In the genomic region with DNA sequence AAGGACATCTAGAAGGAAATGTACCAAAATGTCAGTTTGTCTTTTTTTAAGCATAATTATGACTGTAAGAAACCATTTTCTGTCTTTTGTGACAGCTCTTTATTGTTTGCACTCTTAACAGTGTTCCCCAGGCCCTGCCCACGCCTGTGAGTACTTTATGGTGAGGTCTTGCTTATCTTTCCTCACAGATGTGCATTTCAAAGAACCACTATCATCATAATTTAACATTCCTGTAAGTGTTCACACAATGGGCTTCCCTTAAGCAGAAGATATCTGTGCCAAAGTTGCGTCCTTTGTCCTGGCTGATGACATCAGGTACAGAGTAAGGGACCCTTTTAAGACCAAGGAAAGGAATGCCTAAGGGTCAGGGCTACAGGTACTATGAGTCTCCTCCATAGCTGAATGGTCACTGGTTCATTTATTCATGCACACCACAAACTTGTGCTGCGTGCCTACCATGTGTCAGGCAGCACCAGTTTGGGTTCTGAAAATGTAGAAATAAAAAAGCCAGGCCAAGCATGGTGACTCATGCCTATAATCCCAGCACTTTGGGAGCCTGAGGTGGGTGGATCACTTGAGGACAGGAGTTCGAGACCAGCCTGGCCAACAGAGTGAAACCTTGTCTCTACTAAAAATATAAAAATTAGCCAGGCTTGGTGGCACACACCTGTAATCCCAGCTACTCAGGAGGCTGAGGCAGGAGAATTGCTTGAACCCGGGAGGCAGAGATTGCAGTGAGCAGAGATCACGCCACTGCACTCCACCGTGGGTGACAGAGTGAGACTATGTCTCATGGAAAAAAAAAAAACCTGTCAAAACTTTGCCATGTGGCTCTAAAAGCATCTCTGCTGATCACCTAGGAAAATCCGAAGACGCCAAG, we compare ENCODE assay signal across 1 cellular context.
A peak's percentile ranks its signal among the peaks of the same experiment; 100 is the strongest.
TF ChIP-seq lines count a peak whose summit lies in the region.

No MANE protein-coding gene starts in this region.

TF ChIP-seq in K562, 482 proteins besides CTCF, POLR2A, EP300 and RAD21 (continued from another document and continues in another):
- TF ChIP-seq, protein P1, sequence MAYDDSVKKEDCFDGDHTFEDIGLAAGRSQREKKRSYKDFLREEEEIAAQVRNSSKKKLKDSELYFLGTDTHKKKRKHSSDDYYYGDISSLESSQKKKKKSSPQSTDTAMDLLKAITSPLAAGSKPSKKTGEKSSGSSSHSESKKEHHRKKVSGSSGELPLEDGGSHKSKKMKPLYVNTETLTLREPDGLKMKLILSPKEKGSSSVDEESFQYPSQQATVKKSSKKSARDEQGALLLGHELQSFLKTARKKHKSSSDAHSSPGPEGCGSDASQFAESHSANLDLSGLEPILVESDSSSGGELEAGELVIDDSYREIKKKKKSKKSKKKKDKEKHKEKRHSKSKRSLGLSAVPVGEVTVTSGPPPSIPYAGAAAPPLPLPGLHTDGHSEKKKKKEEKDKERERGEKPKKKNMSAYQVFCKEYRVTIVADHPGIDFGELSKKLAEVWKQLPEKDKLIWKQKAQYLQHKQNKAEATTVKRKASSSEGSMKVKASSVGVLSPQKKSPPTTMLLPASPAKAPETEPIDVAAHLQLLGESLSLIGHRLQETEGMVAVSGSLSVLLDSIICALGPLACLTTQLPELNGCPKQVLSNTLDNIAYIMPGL (CRISPR knock-in tag; IDR thresholded peaks at IDR 0.05) = no peak
- TF ChIP-seq ZFX (CRISPR knock-in tag; IDR thresholded peaks at IDR 0.05) (no peak), PHB2 (IDR thresholded peaks at IDR 0.05; ENCODE audit: low read depth) (peak; percentile 73; the same call in 1 of the 2 replicates), FOXA3 (CRISPR knock-in tag; conservative IDR thresholded peaks at IDR 0.05 in 1 of 2, IDR thresholded peaks at IDR 0.05 in 1 of 2) (peak in 1 of 2 experiments; percentile 40; a peak in 2 of 4 replicates), ZNF41 (CRISPR knock-in tag; conservative IDR thresholded peaks at IDR 0.05) (no peak), ZNF444 (CRISPR knock-in tag; IDR thresholded peaks at IDR 0.05) (no peak), PRMT5 (CRISPR knock-in tag; IDR thresholded peaks at IDR 0.05) (no peak), FOXJ2 (tag; IDR thresholded peaks at IDR 0.05) (no peak), ZNF282 (CRISPR knock-in tag; IDR thresholded peaks at IDR 0.05) (no peak), CCAR2 (IDR thresholded peaks at IDR 0.05; ENCODE audit: low read depth, low read length) (no peak), ESRRB (CRISPR knock-in tag; IDR thresholded peaks at IDR 0.05; ENCODE audit: borderline replicate concordance) (no peak), L3MBTL2 (IDR thresholded peaks at IDR 0.05) (peak; percentile 71), LEF1 (IDR thresholded peaks at IDR 0.05) (peak; percentile 100), ZNF778 (CRISPR knock-in tag; IDR thresholded peaks at IDR 0.05) (no peak), ZNF263 (CRISPR knock-in tag; IDR thresholded peaks at IDR 0.05; ENCODE audit: borderline replicate concordance) (no peak), ARHGAP35 (IDR thresholded peaks at IDR 0.05; ENCODE audit: partially characterized antibody) (no peak), CREB1 (IDR thresholded peaks at IDR 0.05) (peak; percentile 80), CREB1 (CRISPR knock-in tag; IDR thresholded peaks at IDR 0.05) (no peak), SP2 (IDR thresholded peaks at IDR 0.05; ENCODE audit: extremely low read depth, low read depth, low read length, poor library complexity, severe bottlenecking) (no peak), ARID2 (IDR thresholded peaks at IDR 0.05) (no peak), U2AF2 (optimal IDR thresholded peaks at IDR 0.05; ENCODE audit: low read depth, low read length) (no peak), ZZZ3 (IDR thresholded peaks at IDR 0.05) (no peak), KAT2B (IDR thresholded peaks at IDR 0.05; ENCODE audit: low read depth, low read length) (no peak), CCNT2 (IDR thresholded peaks at IDR 0.05; ENCODE audit: borderline replicate concordance, extremely low read depth, insufficient read length, low read depth, low read length) (peak; percentile 98), ZFP36 (IDR thresholded peaks at IDR 0.05; ENCODE audit: low read depth, low read length, partially characterized antibody) (no peak), MECOM (CRISPR knock-in tag; IDR thresholded peaks at IDR 0.05) (peak; percentile 86), MTF1 (CRISPR knock-in tag; IDR thresholded peaks at IDR 0.05; ENCODE audit: borderline replicate concordance) (no peak), ZNF644 (tag; IDR thresholded peaks at IDR 0.05; ENCODE audit: low read depth) (peak; percentile 84), KDM5B (IDR thresholded peaks at IDR 0.05; ENCODE audit: insufficient replicate concordance, low read depth, low read length) (no peak), TEAD1 (CRISPR knock-in tag; IDR thresholded peaks at IDR 0.05) (peak; percentile 97), GABPA (tag; conservative IDR thresholded peaks at IDR 0.05; ENCODE audit: low read depth) (peak; percentile 37), ZNF561 (CRISPR knock-in tag; conservative IDR thresholded peaks at IDR 0.05) (no peak)
- TF ChIP-seq, protein P2, sequence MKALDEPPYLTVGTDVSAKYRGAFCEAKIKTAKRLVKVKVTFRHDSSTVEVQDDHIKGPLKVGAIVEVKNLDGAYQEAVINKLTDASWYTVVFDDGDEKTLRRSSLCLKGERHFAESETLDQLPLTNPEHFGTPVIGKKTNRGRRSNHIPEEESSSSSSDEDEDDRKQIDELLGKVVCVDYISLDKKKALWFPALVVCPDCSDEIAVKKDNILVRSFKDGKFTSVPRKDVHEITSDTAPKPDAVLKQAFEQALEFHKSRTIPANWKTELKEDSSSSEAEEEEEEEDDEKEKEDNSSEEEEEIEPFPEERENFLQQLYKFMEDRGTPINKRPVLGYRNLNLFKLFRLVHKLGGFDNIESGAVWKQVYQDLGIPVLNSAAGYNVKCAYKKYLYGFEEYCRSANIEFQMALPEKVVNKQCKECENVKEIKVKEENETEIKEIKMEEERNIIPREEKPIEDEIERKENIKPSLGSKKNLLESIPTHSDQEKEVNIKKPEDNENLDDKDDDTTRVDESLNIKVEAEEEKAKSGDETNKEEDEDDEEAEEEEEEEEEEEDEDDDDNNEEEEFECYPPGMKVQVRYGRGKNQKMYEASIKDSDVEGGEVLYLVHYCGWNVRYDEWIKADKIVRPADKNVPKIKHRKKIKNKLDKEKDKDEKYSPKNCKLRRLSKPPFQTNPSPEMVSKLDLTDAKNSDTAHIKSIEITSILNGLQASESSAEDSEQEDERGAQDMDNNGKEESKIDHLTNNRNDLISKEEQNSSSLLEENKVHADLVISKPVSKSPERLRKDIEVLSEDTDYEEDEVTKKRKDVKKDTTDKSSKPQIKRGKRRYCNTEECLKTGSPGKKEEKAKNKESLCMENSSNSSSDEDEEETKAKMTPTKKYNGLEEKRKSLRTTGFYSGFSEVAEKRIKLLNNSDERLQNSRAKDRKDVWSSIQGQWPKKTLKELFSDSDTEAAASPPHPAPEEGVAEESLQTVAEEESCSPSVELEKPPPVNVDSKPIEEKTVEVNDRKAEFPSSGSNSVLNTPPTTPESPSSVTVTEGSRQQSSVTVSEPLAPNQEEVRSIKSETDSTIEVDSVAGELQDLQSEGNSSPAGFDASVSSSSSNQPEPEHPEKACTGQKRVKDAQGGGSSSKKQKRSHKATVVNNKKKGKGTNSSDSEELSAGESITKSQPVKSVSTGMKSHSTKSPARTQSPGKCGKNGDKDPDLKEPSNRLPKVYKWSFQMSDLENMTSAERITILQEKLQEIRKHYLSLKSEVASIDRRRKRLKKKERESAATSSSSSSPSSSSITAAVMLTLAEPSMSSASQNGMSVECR (CRISPR knock-in tag; IDR thresholded peaks at IDR 0.05) = no peak
- TF ChIP-seq, protein P3, sequence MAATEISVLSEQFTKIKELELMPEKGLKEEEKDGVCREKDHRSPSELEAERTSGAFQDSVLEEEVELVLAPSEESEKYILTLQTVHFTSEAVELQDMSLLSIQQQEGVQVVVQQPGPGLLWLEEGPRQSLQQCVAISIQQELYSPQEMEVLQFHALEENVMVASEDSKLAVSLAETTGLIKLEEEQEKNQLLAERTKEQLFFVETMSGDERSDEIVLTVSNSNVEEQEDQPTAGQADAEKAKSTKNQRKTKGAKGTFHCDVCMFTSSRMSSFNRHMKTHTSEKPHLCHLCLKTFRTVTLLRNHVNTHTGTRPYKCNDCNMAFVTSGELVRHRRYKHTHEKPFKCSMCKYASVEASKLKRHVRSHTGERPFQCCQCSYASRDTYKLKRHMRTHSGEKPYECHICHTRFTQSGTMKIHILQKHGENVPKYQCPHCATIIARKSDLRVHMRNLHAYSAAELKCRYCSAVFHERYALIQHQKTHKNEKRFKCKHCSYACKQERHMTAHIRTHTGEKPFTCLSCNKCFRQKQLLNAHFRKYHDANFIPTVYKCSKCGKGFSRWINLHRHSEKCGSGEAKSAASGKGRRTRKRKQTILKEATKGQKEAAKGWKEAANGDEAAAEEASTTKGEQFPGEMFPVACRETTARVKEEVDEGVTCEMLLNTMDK (IDR thresholded peaks at IDR 0.05; ENCODE audit: borderline replicate concordance, insufficient read depth, low read depth, low read length, poor library complexity, severe bottlenecking) = no peak
- TF ChIP-seq, protein P4, sequence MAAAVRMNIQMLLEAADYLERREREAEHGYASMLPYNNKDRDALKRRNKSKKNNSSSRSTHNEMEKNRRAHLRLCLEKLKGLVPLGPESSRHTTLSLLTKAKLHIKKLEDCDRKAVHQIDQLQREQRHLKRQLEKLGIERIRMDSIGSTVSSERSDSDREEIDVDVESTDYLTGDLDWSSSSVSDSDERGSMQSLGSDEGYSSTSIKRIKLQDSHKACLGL (CRISPR knock-in tag; IDR thresholded peaks at IDR 0.05; ENCODE audit: borderline replicate concordance, poor library complexity, severe bottlenecking) = no peak
- TF ChIP-seq, protein P5, sequence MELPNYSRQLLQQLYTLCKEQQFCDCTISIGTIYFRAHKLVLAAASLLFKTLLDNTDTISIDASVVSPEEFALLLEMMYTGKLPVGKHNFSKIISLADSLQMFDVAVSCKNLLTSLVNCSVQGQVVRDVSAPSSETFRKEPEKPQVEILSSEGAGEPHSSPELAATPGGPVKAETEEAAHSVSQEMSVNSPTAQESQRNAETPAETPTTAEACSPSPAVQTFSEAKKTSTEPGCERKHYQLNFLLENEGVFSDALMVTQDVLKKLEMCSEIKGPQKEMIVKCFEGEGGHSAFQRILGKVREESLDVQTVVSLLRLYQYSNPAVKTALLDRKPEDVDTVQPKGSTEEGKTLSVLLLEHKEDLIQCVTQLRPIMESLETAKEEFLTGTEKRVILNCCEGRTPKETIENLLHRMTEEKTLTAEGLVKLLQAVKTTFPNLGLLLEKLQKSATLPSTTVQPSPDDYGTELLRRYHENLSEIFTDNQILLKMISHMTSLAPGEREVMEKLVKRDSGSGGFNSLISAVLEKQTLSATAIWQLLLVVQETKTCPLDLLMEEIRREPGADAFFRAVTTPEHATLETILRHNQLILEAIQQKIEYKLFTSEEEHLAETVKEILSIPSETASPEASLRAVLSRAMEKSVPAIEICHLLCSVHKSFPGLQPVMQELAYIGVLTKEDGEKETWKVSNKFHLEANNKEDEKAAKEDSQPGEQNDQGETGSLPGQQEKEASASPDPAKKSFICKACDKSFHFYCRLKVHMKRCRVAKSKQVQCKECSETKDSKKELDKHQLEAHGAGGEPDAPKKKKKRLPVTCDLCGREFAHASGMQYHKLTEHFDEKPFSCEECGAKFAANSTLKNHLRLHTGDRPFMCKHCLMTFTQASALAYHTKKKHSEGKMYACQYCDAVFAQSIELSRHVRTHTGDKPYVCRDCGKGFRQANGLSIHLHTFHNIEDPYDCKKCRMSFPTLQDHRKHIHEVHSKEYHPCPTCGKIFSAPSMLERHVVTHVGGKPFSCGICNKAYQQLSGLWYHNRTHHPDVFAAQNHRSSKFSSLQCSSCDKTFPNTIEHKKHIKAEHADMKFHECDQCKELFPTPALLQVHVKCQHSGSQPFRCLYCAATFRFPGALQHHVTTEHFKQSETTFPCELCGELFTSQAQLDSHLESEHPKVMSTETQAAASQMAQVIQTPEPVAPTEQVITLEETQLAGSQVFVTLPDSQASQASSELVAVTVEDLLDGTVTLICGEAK (IDR thresholded peaks at IDR 0.05) = peak; percentile 47; the same call in 1 of the 2 replicates
- TF ChIP-seq, protein P5 (CRISPR knock-in tag; IDR thresholded peaks at IDR 0.05) = no peak
- TF ChIP-seq, protein P6, sequence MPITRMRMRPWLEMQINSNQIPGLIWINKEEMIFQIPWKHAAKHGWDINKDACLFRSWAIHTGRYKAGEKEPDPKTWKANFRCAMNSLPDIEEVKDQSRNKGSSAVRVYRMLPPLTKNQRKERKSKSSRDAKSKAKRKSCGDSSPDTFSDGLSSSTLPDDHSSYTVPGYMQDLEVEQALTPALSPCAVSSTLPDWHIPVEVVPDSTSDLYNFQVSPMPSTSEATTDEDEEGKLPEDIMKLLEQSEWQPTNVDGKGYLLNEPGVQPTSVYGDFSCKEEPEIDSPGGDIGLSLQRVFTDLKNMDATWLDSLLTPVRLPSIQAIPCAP (CRISPR knock-in tag; IDR thresholded peaks at IDR 0.05; ENCODE audit: borderline replicate concordance) = no peak
- TF ChIP-seq, protein P7, sequence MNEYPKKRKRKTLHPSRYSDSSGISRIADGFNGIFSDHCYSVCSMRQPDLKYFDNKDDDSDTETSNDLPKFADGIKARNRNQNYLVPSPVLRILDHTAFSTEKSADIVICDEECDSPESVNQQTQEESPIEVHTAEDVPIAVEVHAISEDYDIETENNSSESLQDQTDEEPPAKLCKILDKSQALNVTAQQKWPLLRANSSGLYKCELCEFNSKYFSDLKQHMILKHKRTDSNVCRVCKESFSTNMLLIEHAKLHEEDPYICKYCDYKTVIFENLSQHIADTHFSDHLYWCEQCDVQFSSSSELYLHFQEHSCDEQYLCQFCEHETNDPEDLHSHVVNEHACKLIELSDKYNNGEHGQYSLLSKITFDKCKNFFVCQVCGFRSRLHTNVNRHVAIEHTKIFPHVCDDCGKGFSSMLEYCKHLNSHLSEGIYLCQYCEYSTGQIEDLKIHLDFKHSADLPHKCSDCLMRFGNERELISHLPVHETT (CRISPR knock-in tag; conservative IDR thresholded peaks at IDR 0.05 in 1 of 2, IDR thresholded peaks at IDR 0.05 in 1 of 2) = peak in 1 of 2 experiments; percentile 43; a peak in 1 of 4 replicates
